ENCODE assay signal across 1 cellular context in the genomic region with DNA sequence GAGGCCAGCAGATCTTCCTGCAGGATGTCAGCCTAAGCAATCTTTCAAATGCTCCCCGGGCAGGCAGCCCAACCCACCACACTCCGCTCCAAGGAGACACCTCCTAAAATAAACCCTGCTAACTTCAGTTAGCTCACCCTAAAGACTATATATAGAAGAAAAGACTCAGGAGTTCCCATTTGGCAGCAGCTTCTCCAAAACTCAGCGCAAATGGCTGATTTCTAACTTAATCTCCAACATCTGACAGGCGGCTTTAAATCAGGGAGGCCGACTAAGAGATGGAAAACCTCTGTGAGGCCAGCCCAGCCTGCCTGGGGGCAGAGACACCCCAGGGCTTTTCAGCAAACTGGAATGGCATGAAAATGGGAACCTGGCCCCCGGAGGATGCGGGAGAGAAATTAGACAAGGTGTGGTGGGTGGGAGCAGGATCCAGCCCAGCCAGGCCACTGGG.
TF ChIP-seq lines count a peak whose summit lies in the region.

No MANE protein-coding gene starts in this region.

TF ChIP-seq in IMR-90, 13 proteins besides CTCF, POLR2A, EP300 and RAD21 (continued from another document):
- TF ChIP-seq RFX5 (IDR thresholded peaks at IDR 0.05; ENCODE audit: low read depth, low read length) (no peak), MXI1 (IDR thresholded peaks at IDR 0.05; ENCODE audit: borderline replicate concordance, low read depth, low read length) (no peak), NFE2L2 (IDR thresholded peaks at IDR 0.05; ENCODE audit: low read depth, low read length) (no peak)
- TF ChIP-seq, protein P1, sequence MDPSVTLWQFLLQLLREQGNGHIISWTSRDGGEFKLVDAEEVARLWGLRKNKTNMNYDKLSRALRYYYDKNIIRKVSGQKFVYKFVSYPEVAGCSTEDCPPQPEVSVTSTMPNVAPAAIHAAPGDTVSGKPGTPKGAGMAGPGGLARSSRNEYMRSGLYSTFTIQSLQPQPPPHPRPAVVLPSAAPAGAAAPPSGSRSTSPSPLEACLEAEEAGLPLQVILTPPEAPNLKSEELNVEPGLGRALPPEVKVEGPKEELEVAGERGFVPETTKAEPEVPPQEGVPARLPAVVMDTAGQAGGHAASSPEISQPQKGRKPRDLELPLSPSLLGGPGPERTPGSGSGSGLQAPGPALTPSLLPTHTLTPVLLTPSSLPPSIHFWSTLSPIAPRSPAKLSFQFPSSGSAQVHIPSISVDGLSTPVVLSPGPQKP (IDR thresholded peaks at IDR 0.05; ENCODE audit: borderline replicate concordance, low read depth, low read length) = no peak
- TF ChIP-seq, protein P2, sequence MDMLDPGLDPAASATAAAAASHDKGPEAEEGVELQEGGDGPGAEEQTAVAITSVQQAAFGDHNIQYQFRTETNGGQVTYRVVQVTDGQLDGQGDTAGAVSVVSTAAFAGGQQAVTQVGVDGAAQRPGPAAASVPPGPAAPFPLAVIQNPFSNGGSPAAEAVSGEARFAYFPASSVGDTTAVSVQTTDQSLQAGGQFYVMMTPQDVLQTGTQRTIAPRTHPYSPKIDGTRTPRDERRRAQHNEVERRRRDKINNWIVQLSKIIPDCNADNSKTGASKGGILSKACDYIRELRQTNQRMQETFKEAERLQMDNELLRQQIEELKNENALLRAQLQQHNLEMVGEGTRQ (IDR thresholded peaks at IDR 0.05; ENCODE audit: low read depth, low read length) = no peak
